ENCODE assay signal across 19 cellular contexts in genomic region chr1:208544794-208545193, GRCh38.
DNase-seq lines count a peak whose midpoint lies in the region; ATAC-seq, FAIRE-seq and TF ChIP-seq lines count a peak whose summit lies in the region.
"Had no signal": no experiment of that assay in that cellular context is flagged by ENCODE, and none has a peak within 500 bp of the region (broad histone marks: within the 10 kb centered on the region; RNA-seq: fewer than 3 reads in every experiment).

No MANE protein-coding gene starts in this region.

- no peaks in the 10 kb centered on the region for H3K79me2 ChIP-seq in osteoblast (ENCODE audit: insufficient read depth, low read length)

- H3K27ac ChIP-seq in osteoblast (ENCODE audit: low read depth, low read length) (no peak overlapping the region), suprapubic skin (no peak overlapping the region)
- H3K27ac ChIP-seq: C4-2B, SJCRH30 had no signal

- H3K9me3 ChIP-seq in osteoblast (ENCODE audit: low read depth, low read length) (no peaks in the 10 kb centered on the region), suprapubic skin (no peaks in the 10 kb centered on the region)
- H3K9me3 ChIP-seq: Caco-2, SJCRH30 had no signal

- no peaks in the 10 kb centered on the region for H4K20me1 ChIP-seq in osteoblast (ENCODE audit: insufficient read depth, low read length)

- 88% methylated on average over 2 of the region's 2 CpGs for WGBS in suprapubic skin

- peak; percentile 55 for FAIRE-seq in GM19239 (lab: Jason Lieb, UNC)
- FAIRE-seq in bronchial epithelial cell (lab: Jason Lieb, UNC) = peak; percentile 95
- FAIRE-seq: H1, RCC 7860 had no signal

- peak; percentile 50 for ATAC-seq in HG03175 (IDR thresholded peaks at IDR 0.05; ENCODE audit: unreplicated experiment)

- TF ChIP-seq POLR2A in suprapubic skin (IDR thresholded peaks at IDR 0.05) = no peak

- no peak overlapping the region for H2AFZ ChIP-seq in osteoblast (ENCODE audit: low read length)

- no peak for TF ChIP-seq CTCF in bronchial epithelial cell (IDR thresholded peaks at IDR 0.05; ENCODE audit: insufficient read depth, low read length, severe bottlenecking)
- no peak for TF ChIP-seq CTCF in osteoblast (IDR thresholded peaks at IDR 0.05; ENCODE audit: extremely low read depth, low read depth, low read length)
- no peak for TF ChIP-seq CTCF in suprapubic skin (IDR thresholded peaks at IDR 0.05)

- H3K36me3 ChIP-seq in bronchial epithelial cell (ENCODE audit: control insufficient read depth, insufficient read depth, low read length) (no peaks in the 10 kb centered on the region), osteoblast (ENCODE audit: insufficient read depth, low read length) (no peaks in the 10 kb centered on the region), suprapubic skin (no peaks in the 10 kb centered on the region)
- H3K36me3 ChIP-seq: SJCRH30 had no signal

- H3K4me3 ChIP-seq in bronchial epithelial cell (ENCODE audit: low read depth, low read length) (no peak overlapping the region), osteoblast (ENCODE audit: insufficient read depth, low read length) (no peak overlapping the region), suprapubic skin (no peak overlapping the region)
- H3K4me3 ChIP-seq: SJCRH30 had no signal

- TF ChIP-seq EP300 in suprapubic skin (IDR thresholded peaks at IDR 0.05) = no peak

- no peaks in the 10 kb centered on the region for H3K4me1 ChIP-seq in osteoblast (ENCODE audit: insufficient read depth, low read length)
- H3K4me1 ChIP-seq in suprapubic skin = no peaks in the 10 kb centered on the region
- H3K4me1 ChIP-seq: Caco-2, SJCRH30 had no signal

- H3K27me3 ChIP-seq in bronchial epithelial cell (ENCODE audit: control insufficient read depth, insufficient read depth, low read length) = no peaks in the 10 kb centered on the region
- no peaks in the 10 kb centered on the region for H3K27me3 ChIP-seq in osteoblast (ENCODE audit: insufficient read depth, low read length)
- H3K27me3 ChIP-seq in suprapubic skin = no peaks in the 10 kb centered on the region
- H3K27me3 ChIP-seq: SJCRH30 had no signal

- H3K4me2 ChIP-seq in osteoblast (ENCODE audit: insufficient read depth, low read length) = no peak overlapping the region

- DNase-seq in NOMO-1 treated with DMSO at 0.1 percent for 48 hours (lab: John Stamatoyannopoulos, UW; ENCODE audit: unreplicated experiment) = peak; percentile 0
- DNase-seq in NOMO-1 (lab: John Stamatoyannopoulos, UW; ENCODE audit: unreplicated experiment in 2 of 2) = no peak
- DNase-seq in GM19239 (ENCODE audit: insufficient read length, low spot score) = no peak
- DNase-seq in bronchial epithelial cell (ENCODE audit: low read depth) = no peak
- DNase-seq in activated CD4-positive, alpha-beta T cell treated with anti-CD3 and anti-CD28 coated beads for 4 hours = no peak
- no peak for DNase-seq in osteoblast (ENCODE audit: insufficient read length, low spot score, missing footprints)
- no peak for DNase-seq in suprapubic skin (ENCODE audit: low spot score in 2 of 2)
- DNase-seq: 8988T, Caco-2, HFFc6, Karpas-422, NCI-H146, NCI-H2081 treated with DMSO at 0.1 percent for 48 hours, NCI-H526, SJCRH30 had no signal
